In genomic region chr12:56188116-56188785, GRCh38 we compare ENCODE assay signal across 8 cellular contexts. TPM values are rescaled to one million over a fixed set of nuclear protein-coding genes. Genes with fewer than 3 reads are reported as not detected.
DNase-seq lines count a peak whose midpoint lies in the region; ATAC-seq and TF ChIP-seq lines count a peak whose summit lies in the region.

No MANE protein-coding gene starts in this region.

- H3K36me3 ChIP-seq in GM23248 (ENCODE audit: low read depth) (peaks cover 25% of the 10 kb centered on the region), Peyer's patch (peaks cover 0 to 34% (median 0%) of the 10 kb centered on the region in 3 donors)

- in situ Hi-C loops in GM23248 (cut with MboI), result no loop called here

- peak overlapping the region; percentile 94 for H3K4me2 ChIP-seq in GM23248 (ENCODE audit: unreplicated experiment)

- peak overlapping the region; percentile 74 for H2AFZ ChIP-seq in GM23248

- intact Hi-C loops in posterior vena cava (cut with DNase I), result no loop called here

- no peaks in the 10 kb centered on the region for H3K9me2 ChIP-seq in GM23248 (ENCODE audit: insufficient read depth)

- H3K9ac ChIP-seq in GM23248, result peak overlapping the region; percentile 77

- DNase-seq in GM23248 (peak; percentile 44), Peyer's patch (no peak), erythroblast (lab: John Stamatoyannopoulos, UW) (peak; percentile 34 to 55), posterior vena cava (ENCODE audit: low spot score) (peak; percentile 19), Ammon's horn (ENCODE audit: low spot score) (no peak), NOMO-1 treated with dmso at 0.1 percent for 144 hours (lab: John Stamatoyannopoulos, UW; ENCODE audit: unreplicated experiment) (no peak), NCI-H2171 (lab: John Stamatoyannopoulos, UW) (no peak)

- H3K9me3 ChIP-seq in GM23248 (ENCODE audit: low read depth) (no peaks in the 10 kb centered on the region), Peyer's patch (no peaks in the 10 kb centered on the region)

- peaks cover 51% of the 10 kb centered on the region for H3K79me2 ChIP-seq in GM23248 (ENCODE audit: insufficient read depth)

- H4K20me1 ChIP-seq in GM23248 (ENCODE audit: insufficient read depth), result no peaks in the 10 kb centered on the region

- peak overlapping the region; percentile 100 for H3K4me3 ChIP-seq in GM23248
- H3K4me3 ChIP-seq in Peyer's patch, result peak overlapping the region; percentile 89 to 98 (median 94)

- no peak for TF ChIP-seq CTCF in Peyer's patch (IDR thresholded peaks at IDR 0.05)

- no peak for TF ChIP-seq POLR2A in Peyer's patch (IDR thresholded peaks at IDR 0.05)
- no peak for TF ChIP-seq POLR2A in erythroblast (IDR thresholded peaks at IDR 0.05; ENCODE audit: low read length)

- H3K4me1 ChIP-seq in GM23248 (ENCODE audit: insufficient read depth), result peaks cover 11% of the 10 kb centered on the region; the same call in 1 of the 2 replicates
- peaks cover 3 to 18% (median 7%) of the 10 kb centered on the region in 4 donors for H3K4me1 ChIP-seq in Peyer's patch

- no peak for ATAC-seq in GM21723 (IDR thresholded peaks at IDR 0.05; ENCODE audit: unreplicated experiment)

- H3F3A ChIP-seq in GM23248 (ENCODE audit: insufficient read depth), result peaks cover 3% of the 10 kb centered on the region; the same call in 1 of the 2 replicates

- H3K27ac ChIP-seq in GM23248 (no peak overlapping the region), Peyer's patch (peak overlapping the region; percentile 88 to 95 (median 93))

- H3K27me3 ChIP-seq in GM23248 (replicated peaks; ENCODE audit: insufficient read depth) (no peaks in the 10 kb centered on the region), Peyer's patch (no peaks in the 10 kb centered on the region)

- 3 to 4% methylated on average over 10 of the region's 10 CpGs for WGBS in GM23248 (ENCODE audit: low coverage in 1 of 2, low lambda C conversion rate in 2 of 2, missing lambda C conversion rate in 2 of 2), 2 experiments

RNA-seq across cellular contexts. Expression of gene SMARCC2, which starts 1.0 kb away (rescaled TPM):
- 23.4 and 34.0 TPM in 2 replicates for total RNA-seq in GM23248 (2014; rRNA removed; shearing (Covaris generic))
- 64.3 and 66.9 TPM in 2 replicates for polyA plus RNA-seq in GM23248 (2016; fragmentation: Nextera tagmentation; extraction: Ambion mirVana)
- total RNA-seq in Peyer's patch, result 100 to 1,000 TPM in 3 of 4 donors, 10 to 100 TPM in 1; 85.6 to 299 (median 139) TPM
- 10 to 100 TPM; 81.0 to 93.9 TPM for total RNA-seq in posterior vena cava

RNA-seq across cellular contexts. Expression of gene MYL6, which starts 30.1 kb away (rescaled TPM):
- total RNA-seq in GM23248 (2014; rRNA removed; shearing (Covaris generic)), result 2,633 and 2,662 TPM in 2 replicates
- 3,948 and 3,969 TPM in 2 replicates for polyA plus RNA-seq in GM23248 (2016; fragmentation: Nextera tagmentation; extraction: Ambion mirVana)
- total RNA-seq in Peyer's patch (1,000 to 10,000 TPM; 1,247 to 1,872 (median 1,541) TPM), posterior vena cava (1,000 to 10,000 TPM; 3,219 to 3,986 TPM)

RNA-seq across cellular contexts. Expression of gene RNF41, which starts 33.5 kb away (rescaled TPM):
- total RNA-seq in GM23248 (2014; rRNA removed; shearing (Covaris generic)), result 120 and 125 TPM in 2 replicates
- 37.6 and 39.4 TPM in 2 replicates for polyA plus RNA-seq in GM23248 (2016; fragmentation: Nextera tagmentation; extraction: Ambion mirVana)
- total RNA-seq in Peyer's patch, result 10 to 100 TPM; 23.8 to 52.0 (median 37.6) TPM
- total RNA-seq in posterior vena cava, result 10 to 100 TPM; 40.1 to 44.2 TPM

RNA-seq across cellular contexts. Expression of gene MYL6B, which starts 35.9 kb away (rescaled TPM):
- total RNA-seq in GM23248 (2014; rRNA removed; shearing (Covaris generic)), result 23.5 and 53.2 TPM in 2 replicates
- 67.8 and 72.8 TPM in 2 replicates for polyA plus RNA-seq in GM23248 (2016; fragmentation: Nextera tagmentation; extraction: Ambion mirVana)
- total RNA-seq in Peyer's patch (10 to 100 TPM; 16.0 to 46.2 (median 21.3) TPM), posterior vena cava (10 to 100 TPM; 32.9 to 35.7 TPM)

RNA-seq across cellular contexts. Expression of gene NABP2, which starts 35.9 kb away (rescaled TPM):
- total RNA-seq in GM23248 (2014; rRNA removed; shearing (Covaris generic)), result 29.9 and 42.1 TPM in 2 replicates
- polyA plus RNA-seq in GM23248 (2016; fragmentation: Nextera tagmentation; extraction: Ambion mirVana), result 40.1 and 40.4 TPM in 2 replicates
- total RNA-seq in Peyer's patch, result 10 to 100 TPM; 15.3 to 25.3 (median 23.5) TPM
- total RNA-seq in posterior vena cava, result 10 to 100 TPM; 19.9 to 23.1 TPM

Comparison
In these comparisons a context has a peak if more than half of its experiments do, and no peak if none do; other contexts are left out.
1. DNase-seq: peak in GM23248 (single experiment), erythroblast (2 of 2) and posterior vena cava (single experiment); none in Peyer's patch (0 of 3), Ammon's horn (single experiment), NOMO-1 treated with dmso at 0.1 percent for 144 hours (single experiment) and NCI-H2171 (single experiment).